In genomic region chr12:103495783-103496456, GRCh38 we compare ENCODE assay signal across 9 cellular contexts. TPM values are rescaled to one million over a fixed set of nuclear protein-coding genes. Genes with fewer than 3 reads are reported as not detected.
DNase-seq lines count a peak whose midpoint lies in the region; ATAC-seq and TF ChIP-seq lines count a peak whose summit lies in the region.
"Had no signal": no experiment of that assay in that cellular context is flagged by ENCODE, and none has a peak within 500 bp of the region (broad histone marks: within the 10 kb centered on the region; RNA-seq: fewer than 3 reads in every experiment).

TSS of gene C12orf42 (minus strand) at chr12:103495968. CDS start at chr12:103478426, 17,542 bp downstream.

- TF ChIP-seq CTCF in brain (conservative IDR thresholded peaks at IDR 0.05) (peak; percentile 56 to 68), spleen (IDR thresholded peaks at IDR 0.05 in 8 of 11, conservative IDR thresholded peaks at IDR 0.05 in 3 of 11) (peak in 9 of 11 experiments; percentile 14 to 59 (median 54))

- peaks cover 1 to 12% of the 10 kb centered on the region in 2 donors for H3K27me3 Mint-ChIP-seq in CD8-positive, alpha-beta memory T cell
- peaks cover 18% of the 10 kb centered on the region for H3K27me3 Mint-ChIP-seq in brain

- H3K4me1 Mint-ChIP-seq in CD8-positive, alpha-beta memory T cell: peaks cover 16 to 19% (median 18%) of the 10 kb centered on the region in 3 donors
- H3K4me1 Mint-ChIP-seq in brain: peaks cover 35% of the 10 kb centered on the region

- no peak for TF ChIP-seq POLR2A in spleen (IDR thresholded peaks at IDR 0.05)

- peak within 1 kb of the TSS; percentile 46 for H3K27ac ChIP-seq in CD8-positive, alpha-beta memory T cell (ENCODE audit: low read depth, low read length)
- peak within 1 kb of the TSS in 6 of 8 donors; percentile 14 to 79 (median 62) for H3K27ac ChIP-seq in spleen
- H3K27ac ChIP-seq: SJSA1 had no signal

- peak in 3 of 5 donors; percentile 16 to 55 (median 48) for DNase-seq in CD8-positive, alpha-beta memory T cell
- peak; percentile 13 for DNase-seq in NCI-H82 treated with DMSO at 0.1 percent for 48 hours (lab: John Stamatoyannopoulos, UW; ENCODE audit: unreplicated experiment)
- peak; percentile 47 for DNase-seq in iPS-NIHi11 (ENCODE audit: low spot score)
- DNase-seq in spleen: no peak

- no peaks in the 10 kb centered on the region for H3K9me3 ChIP-seq in CD8-positive, alpha-beta memory T cell (ENCODE audit: low read length)
- H3K9me3 ChIP-seq in spleen: no peaks in the 10 kb centered on the region
- H3K9me3 ChIP-seq: SJSA1 had no signal

- POLR2A ChIA-PET in CD8-positive, alpha-beta memory T cell (lab: Charles Lee): no interaction called here

- no peaks in the 10 kb centered on the region for H3K36me3 Mint-ChIP-seq in CD8-positive, alpha-beta memory T cell
- no peaks in the 10 kb centered on the region for H3K36me3 Mint-ChIP-seq in brain

- no peaks in the 10 kb centered on the region for H3K27me3 ChIP-seq in CD8-positive, alpha-beta memory T cell (ENCODE audit: insufficient read depth, low read length, poor library complexity, severe bottlenecking)
- peaks cover 0 to 38% (median 10%) of the 10 kb centered on the region in 7 donors for H3K27me3 ChIP-seq in spleen (replicated peaks in 1 of 7)

- peak within 1 kb of the TSS; percentile 7 to 90 (median 76) for H3K27ac Mint-ChIP-seq in CD8-positive, alpha-beta memory T cell
- H3K27ac Mint-ChIP-seq in brain: peak within 1 kb of the TSS; percentile 52 to 90 (median 70)

- H3K4me1 ChIP-seq in CD8-positive, alpha-beta memory T cell (ENCODE audit: insufficient read depth, low read length): peaks cover 5% of the 10 kb centered on the region
- H3K4me1 ChIP-seq in spleen: peaks cover 0 to 23% (median 13%) of the 10 kb centered on the region in 6 donors

- ATAC-seq in GM19372 (IDR thresholded peaks at IDR 0.05; ENCODE audit: low read depth, unreplicated experiment): peak; percentile 43
- peak; percentile 36 for ATAC-seq in HG03342 (IDR thresholded peaks at IDR 0.05; ENCODE audit: unreplicated experiment)
- ATAC-seq in GM18873 (IDR thresholded peaks at IDR 0.05; ENCODE audit: low FRiP score, unreplicated experiment): no peak

- CTCF ChIA-PET in CD8-positive, alpha-beta memory T cell (lab: Charles Lee): interaction anchor here (0.5 to 1.7 kb wide), 3 partner anchors 52 to 1677 kb away, joined by 3 to 5 read pairs (median 3); no protein-coding TSS in a partner anchor

- WGBS in spleen, 5 donors: 1 to 3% (median 1%) methylated on average over 10 to 35 of the region's 35 CpGs

- peak within 1 kb of the TSS; percentile 49 for H3K4me3 ChIP-seq in CD8-positive, alpha-beta memory T cell (ENCODE audit: low read length)
- peak within 1 kb of the TSS; percentile 25 to 69 (median 46) for H3K4me3 ChIP-seq in spleen
- H3K4me3 ChIP-seq: SJSA1 had no signal

- peak within 1 kb of the TSS; percentile 79 to 90 (median 81) for H3K4me3 Mint-ChIP-seq in CD8-positive, alpha-beta memory T cell
- peak within 1 kb of the TSS; percentile 83 to 88 (median 87) for H3K4me3 Mint-ChIP-seq in brain

- peaks cover 0 to 8% (median 0%) of the 10 kb centered on the region in 5 donors for H3K9me3 Mint-ChIP-seq in CD8-positive, alpha-beta memory T cell
- peaks cover 0 to 18% (median 0%) of the 10 kb centered on the region in 5 experiments for H3K9me3 Mint-ChIP-seq in brain

- intact Hi-C loops in spleen (cut with DNase I; ENCODE audit: low total_unique reads): no loop called here

- H3K36me3 ChIP-seq in CD8-positive, alpha-beta memory T cell (ENCODE audit: insufficient read depth, low read length): no peaks in the 10 kb centered on the region
- H3K36me3 ChIP-seq in spleen: no peaks in the 10 kb centered on the region
- H3K36me3 ChIP-seq: SJSA1 had no signal

RNA-seq across cellular contexts. Expression of gene C12orf42, which starts in this region (rescaled TPM):
- 1 to 10 TPM; 1.2 TPM for total RNA-seq in CD8-positive, alpha-beta memory T cell
- polyA plus RNA-seq in CD8-positive, alpha-beta memory T cell: 6.8 TPM
- polyA plus RNA-seq in brain (ENCODE audit: insufficient read depth, low read depth, low replicate concordance): 0.80 TPM
- 10 to 100 TPM in 6 of 7 donors, 1 to 10 TPM in 1; 8.9 to 18.1 (median 13.5) TPM for total RNA-seq in spleen
- polyA plus RNA-seq in spleen: 1 to 10 TPM; 3.7 to 6.0 (median 4.4) TPM
- total RNA-seq: SJSA1 had no signal

Comparison
In these comparisons a context has a peak if more than half of its experiments do, and no peak if none do; other contexts are left out.
1. RNA of gene C12orf42 (total RNA-seq): 8.9 to 18.1 TPM in spleen; 1.2 TPM in CD8-positive, alpha-beta memory T cell; every median in the first group is over 4 times any median in the second.